28 cellular contexts compared by ENCODE assay signal in the genomic region with DNA sequence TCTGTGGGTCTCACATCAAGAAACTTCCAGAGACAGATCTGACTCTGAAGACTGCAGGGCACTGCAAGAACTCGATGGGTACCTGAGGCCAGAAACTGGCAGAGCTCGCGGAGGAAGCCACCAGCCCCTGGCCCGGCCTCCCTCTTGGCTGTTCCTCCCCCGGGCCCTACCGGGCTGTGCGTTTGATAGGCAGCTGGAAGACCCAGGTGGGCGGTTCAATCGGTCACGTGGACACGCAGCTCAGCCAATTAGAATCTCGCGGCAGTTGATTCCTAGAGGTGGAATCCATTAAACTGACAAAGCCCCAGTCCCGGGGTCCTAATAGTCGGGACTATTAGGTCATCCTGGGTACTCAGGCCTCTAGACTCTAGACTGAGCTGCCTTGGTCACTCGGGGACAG.
"Had no signal": no experiment of that assay in that cellular context is flagged by ENCODE, and none has a peak within 500 bp of the region (broad histone marks: within the 10 kb centered on the region; RNA-seq: fewer than 3 reads in every experiment).

No MANE protein-coding gene starts in this region.

- H3K4me2 ChIP-seq: KMS-11 had no signal

- H3K4me3 ChIP-seq: body of pancreas, SJCRH30, SK-N-MC had no signal

- ATAC-seq: activated CD8-positive, alpha-beta T cell treated with anti-CD3 and anti-CD28 coated beads, Interleukin-2, amount 10 ng/mL, durations not matched to agents 7 days and 5 days; body of pancreas; PC-3 had no signal

- H3K9me3 ChIP-seq: body of pancreas, breast epithelium, Peyer's patch, SJCRH30 had no signal

- H3K27me3 ChIP-seq: body of pancreas, Peyer's patch had no signal

- H3K4me1 ChIP-seq: breast epithelium, Peyer's patch, SJCRH30 had no signal

- H3K27ac ChIP-seq: body of pancreas, breast epithelium, KMS-11, Peyer's patch, SJCRH30, SK-N-MC, WERI-Rb-1 had no signal

- DNase-seq: activated CD4-positive, alpha-beta T cell treated with anti-CD3 and anti-CD28 coated beads, Interleukin-2, amount 10 ng/mL, durations not matched to agents 7 days and 5 days; activated CD4-positive, alpha-beta T cell treated with anti-CD3 and anti-CD28 coated beads, Interleukin-2, amount 50 U/mL, for 48 hours; activated CD8-positive, alpha-beta T cell treated with anti-CD3 and anti-CD28 coated beads, Interleukin-2, amount 10 ng/mL, durations not matched to agents 7 days and 5 days; activated gamma-delta T cell; activated naive CD4-positive, alpha-beta T cell treated with Interleukin-2 at 50 U/mL for 16 hours; activated naive CD8-positive, alpha-beta T cell treated with anti-CD3 and anti-CD28 coated beads, Interleukin-2, amount 10 ng/mL, durations not matched to agents 7 days and 5 days; activated T-cell treated with anti-CD3 and anti-CD28 coated beads, Interleukin-2, amount 50 U/mL, for 24 hours; amygdala; body of pancreas; MM.1S; NCI-H1092 treated with DMSO at 0.1 percent for 48 hours; NCI-H1417; NCI-H1694; NCI-H1930; NCI-H2081 treated with DMSO at 0.1 percent for 48 hours; NCI-H226; NCI-H446 treated with DMSO at 0.1 percent for 48 hours; NCI-H524 treated with DMSO at 0.1 percent for 48 hours; NK-92 treated with Interleukin-12 subunit alpha and Interleukin-12 subunit beta, amount 100 ng/mL, for 24 hours; PC-3; Peyer's patch; RPMI8226; SJCRH30; T1000; WERI-Rb-1 had no signal

- H3K36me3 ChIP-seq: breast epithelium, Peyer's patch, SJCRH30, WERI-Rb-1 had no signal

- H3K9ac ChIP-seq: KMS-11 had no signal
